Comparison of ENCODE assay signal across 1 cellular context in the genomic region with DNA sequence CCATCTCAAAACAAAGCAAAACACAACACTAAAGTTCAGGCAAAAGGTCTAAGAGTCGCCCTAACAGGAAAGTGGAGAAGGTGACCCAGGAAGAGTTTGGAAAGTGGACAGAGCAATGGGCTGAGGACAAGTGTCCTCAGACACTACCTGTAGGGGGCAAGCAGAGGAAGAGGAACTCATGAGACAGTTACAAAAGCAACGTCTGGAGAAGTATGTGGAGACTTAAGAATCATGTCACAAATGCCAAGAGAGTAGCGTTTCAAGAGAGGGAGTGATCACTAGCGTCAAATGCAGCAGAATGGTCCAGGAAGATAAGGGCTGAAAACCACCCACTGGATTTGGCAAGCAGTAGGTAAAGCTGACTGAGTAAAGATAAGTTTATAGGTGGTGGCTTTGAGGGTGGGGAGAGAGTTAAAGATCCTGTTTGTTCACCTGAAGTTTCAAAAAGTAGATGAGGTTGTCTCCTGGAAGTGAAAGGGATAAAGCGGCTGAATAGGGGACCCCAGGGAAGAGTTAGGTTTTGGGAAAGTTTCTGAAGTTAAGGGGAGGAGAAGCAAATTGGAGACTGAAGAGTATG.
TF ChIP-seq lines count a peak whose summit lies in the region.

No MANE protein-coding gene starts in this region.

TF ChIP-seq in K562, 482 proteins besides CTCF, POLR2A, EP300 and RAD21 (continued from another document and continues in another):
- TF ChIP-seq, protein P1, sequence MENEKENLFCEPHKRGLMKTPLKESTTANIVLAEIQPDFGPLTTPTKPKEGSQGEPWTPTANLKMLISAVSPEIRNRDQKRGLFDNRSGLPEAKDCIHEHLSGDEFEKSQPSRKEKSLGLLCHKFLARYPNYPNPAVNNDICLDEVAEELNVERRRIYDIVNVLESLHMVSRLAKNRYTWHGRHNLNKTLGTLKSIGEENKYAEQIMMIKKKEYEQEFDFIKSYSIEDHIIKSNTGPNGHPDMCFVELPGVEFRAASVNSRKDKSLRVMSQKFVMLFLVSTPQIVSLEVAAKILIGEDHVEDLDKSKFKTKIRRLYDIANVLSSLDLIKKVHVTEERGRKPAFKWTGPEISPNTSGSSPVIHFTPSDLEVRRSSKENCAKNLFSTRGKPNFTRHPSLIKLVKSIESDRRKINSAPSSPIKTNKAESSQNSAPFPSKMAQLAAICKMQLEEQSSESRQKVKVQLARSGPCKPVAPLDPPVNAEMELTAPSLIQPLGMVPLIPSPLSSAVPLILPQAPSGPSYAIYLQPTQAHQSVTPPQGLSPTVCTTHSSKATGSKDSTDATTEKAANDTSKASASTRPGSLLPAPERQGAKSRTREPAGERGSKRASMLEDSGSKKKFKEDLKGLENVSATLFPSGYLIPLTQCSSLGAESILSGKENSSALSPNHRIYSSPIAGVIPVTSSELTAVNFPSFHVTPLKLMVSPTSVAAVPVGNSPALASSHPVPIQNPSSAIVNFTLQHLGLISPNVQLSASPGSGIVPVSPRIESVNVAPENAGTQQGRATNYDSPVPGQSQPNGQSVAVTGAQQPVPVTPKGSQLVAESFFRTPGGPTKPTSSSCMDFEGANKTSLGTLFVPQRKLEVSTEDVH (IDR thresholded peaks at IDR 0.05; ENCODE audit: low read depth, partially characterized antibody) = no peak
- TF ChIP-seq ZNF212 (CRISPR knock-in tag; IDR thresholded peaks at IDR 0.05) (no peak), HNRNPLL (IDR thresholded peaks at IDR 0.05; ENCODE audit: low read depth, low read length, poor library complexity, severe bottlenecking) (no peak), PHF21A (IDR thresholded peaks at IDR 0.05; ENCODE audit: borderline replicate concordance, low read depth) (no peak), CREB1 (IDR thresholded peaks at IDR 0.05) (peak; percentile 74), CREB1 (CRISPR knock-in tag; IDR thresholded peaks at IDR 0.05) (peak; percentile 57; the same call in 1 of the 2 replicates), MAX (CRISPR knock-in tag; IDR thresholded peaks at IDR 0.05) (peak; percentile 8; the same call in 1 of the 2 replicates), ZNF696 (CRISPR knock-in tag; conservative IDR thresholded peaks at IDR 0.05) (no peak), IRF2 (CRISPR knock-in tag; IDR thresholded peaks at IDR 0.05) (no peak), ZNF253 (CRISPR knock-in tag; conservative IDR thresholded peaks at IDR 0.05) (no peak), HOMEZ (CRISPR knock-in tag; IDR thresholded peaks at IDR 0.05) (no peak), HMBOX1 (IDR thresholded peaks at IDR 0.05) (peak; percentile 96), ZNF23 (CRISPR knock-in tag; IDR thresholded peaks at IDR 0.05) (no peak), FOSL1 (tag; conservative IDR thresholded peaks at IDR 0.05) (peak; percentile 44; the same call in 1 of the 2 replicates), SMARCA5 (IDR thresholded peaks at IDR 0.05) (peak; percentile 72), ZFP30 (CRISPR knock-in tag; IDR thresholded peaks at IDR 0.05; ENCODE audit: borderline replicate concordance) (no peak), SETDB1 (IDR thresholded peaks at IDR 0.05; ENCODE audit: low read length) (no peak), COPS2 (conservative IDR thresholded peaks at IDR 0.05) (no peak), ZNF511 (CRISPR knock-in tag; IDR thresholded peaks at IDR 0.05) (no peak; the same call in 1 of the 2 replicates), SIN3A (IDR thresholded peaks at IDR 0.05; ENCODE audit: borderline replicate concordance in 2 of 2, control insufficient read depth in 1 of 2, low read depth in 2 of 2, low read length in 2 of 2) (no peak), NONO (IDR thresholded peaks at IDR 0.05; ENCODE audit: low read depth in 2 of 2, low read length in 1 of 2) (peak in 1 of 2 experiments; percentile 74; a peak in 2 of 4 replicates), ERF (CRISPR knock-in tag; IDR thresholded peaks at IDR 0.05) (peak; percentile 84; the same call in 1 of the 2 replicates), BCOR (IDR thresholded peaks at IDR 0.05) (peak; percentile 93), SMC3 (conservative IDR thresholded peaks at IDR 0.05; ENCODE audit: insufficient read depth, low read depth, low read length) (0 out of 2 replicates have a peak, but pooled peaks have one; percentile 18), MAZ (CRISPR knock-in tag; conservative IDR thresholded peaks at IDR 0.05 in 1 of 2, IDR thresholded peaks at IDR 0.05 in 1 of 2) (peak; percentile 61 to 78; a peak in 3 of 4 replicates), AFF1 (IDR thresholded peaks at IDR 0.05; ENCODE audit: low read depth in 1 of 2, partially characterized antibody in 2 of 2) (peak in 1 of 2 experiments; percentile 72), CEBPG (CRISPR knock-in tag; IDR thresholded peaks at IDR 0.05) (peak; percentile 69), CEBPG (tag; conservative IDR thresholded peaks at IDR 0.05 in 1 of 2, IDR thresholded peaks at IDR 0.05 in 1 of 2) (no peak), TFE3 (CRISPR knock-in tag; IDR thresholded peaks at IDR 0.05) (no peak), NR1H2 (CRISPR knock-in tag; IDR thresholded peaks at IDR 0.05) (no peak), TRIM24 (IDR thresholded peaks at IDR 0.05) (peak; percentile 96), IRF9 (tag; IDR thresholded peaks at IDR 0.05) (peak; percentile 49; the same call in 1 of the 2 replicates), HNRNPK (IDR thresholded peaks at IDR 0.05; ENCODE audit: low read depth, low read length, poor library complexity, severe bottlenecking) (no peak), RCOR1 (IDR thresholded peaks at IDR 0.05; ENCODE audit: borderline replicate concordance in 1 of 2, low read depth in 2 of 2, low read length in 2 of 2) (peak; percentile 87 to 97; a peak in 3 of 4 replicates), SRSF7 (optimal IDR thresholded peaks at IDR 0.05; ENCODE audit: low read depth, low read length) (no peak)
- TF ChIP-seq, protein P2, sequence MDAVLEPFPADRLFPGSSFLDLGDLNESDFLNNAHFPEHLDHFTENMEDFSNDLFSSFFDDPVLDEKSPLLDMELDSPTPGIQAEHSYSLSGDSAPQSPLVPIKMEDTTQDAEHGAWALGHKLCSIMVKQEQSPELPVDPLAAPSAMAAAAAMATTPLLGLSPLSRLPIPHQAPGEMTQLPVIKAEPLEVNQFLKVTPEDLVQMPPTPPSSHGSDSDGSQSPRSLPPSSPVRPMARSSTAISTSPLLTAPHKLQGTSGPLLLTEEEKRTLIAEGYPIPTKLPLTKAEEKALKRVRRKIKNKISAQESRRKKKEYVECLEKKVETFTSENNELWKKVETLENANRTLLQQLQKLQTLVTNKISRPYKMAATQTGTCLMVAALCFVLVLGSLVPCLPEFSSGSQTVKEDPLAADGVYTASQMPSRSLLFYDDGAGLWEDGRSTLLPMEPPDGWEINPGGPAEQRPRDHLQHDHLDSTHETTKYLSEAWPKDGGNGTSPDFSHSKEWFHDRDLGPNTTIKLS (IDR thresholded peaks at IDR 0.05; ENCODE audit: borderline replicate concordance, low read depth) = no peak
- TF ChIP-seq, protein P3, sequence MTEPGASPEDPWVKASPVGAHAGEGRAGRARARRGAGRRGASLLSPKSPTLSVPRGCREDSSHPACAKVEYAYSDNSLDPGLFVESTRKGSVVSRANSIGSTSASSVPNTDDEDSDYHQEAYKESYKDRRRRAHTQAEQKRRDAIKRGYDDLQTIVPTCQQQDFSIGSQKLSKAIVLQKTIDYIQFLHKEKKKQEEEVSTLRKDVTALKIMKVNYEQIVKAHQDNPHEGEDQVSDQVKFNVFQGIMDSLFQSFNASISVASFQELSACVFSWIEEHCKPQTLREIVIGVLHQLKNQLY (CRISPR knock-in tag; conservative IDR thresholded peaks at IDR 0.05) = no peak
- TF ChIP-seq, protein P4, sequence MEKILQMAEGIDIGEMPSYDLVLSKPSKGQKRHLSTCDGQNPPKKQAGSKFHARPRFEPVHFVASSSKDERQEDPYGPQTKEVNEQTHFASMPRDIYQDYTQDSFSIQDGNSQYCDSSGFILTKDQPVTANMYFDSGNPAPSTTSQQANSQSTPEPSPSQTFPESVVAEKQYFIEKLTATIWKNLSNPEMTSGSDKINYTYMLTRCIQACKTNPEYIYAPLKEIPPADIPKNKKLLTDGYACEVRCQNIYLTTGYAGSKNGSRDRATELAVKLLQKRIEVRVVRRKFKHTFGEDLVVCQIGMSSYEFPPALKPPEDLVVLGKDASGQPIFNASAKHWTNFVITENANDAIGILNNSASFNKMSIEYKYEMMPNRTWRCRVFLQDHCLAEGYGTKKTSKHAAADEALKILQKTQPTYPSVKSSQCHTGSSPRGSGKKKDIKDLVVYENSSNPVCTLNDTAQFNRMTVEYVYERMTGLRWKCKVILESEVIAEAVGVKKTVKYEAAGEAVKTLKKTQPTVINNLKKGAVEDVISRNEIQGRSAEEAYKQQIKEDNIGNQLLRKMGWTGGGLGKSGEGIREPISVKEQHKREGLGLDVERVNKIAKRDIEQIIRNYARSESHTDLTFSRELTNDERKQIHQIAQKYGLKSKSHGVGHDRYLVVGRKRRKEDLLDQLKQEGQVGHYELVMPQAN (IDR thresholded peaks at IDR 0.05; ENCODE audit: borderline replicate concordance) = peak; percentile 54; the same call in 1 of the 2 replicates
